Comparison of ENCODE assay signal across 9 cellular contexts in the genomic region with DNA sequence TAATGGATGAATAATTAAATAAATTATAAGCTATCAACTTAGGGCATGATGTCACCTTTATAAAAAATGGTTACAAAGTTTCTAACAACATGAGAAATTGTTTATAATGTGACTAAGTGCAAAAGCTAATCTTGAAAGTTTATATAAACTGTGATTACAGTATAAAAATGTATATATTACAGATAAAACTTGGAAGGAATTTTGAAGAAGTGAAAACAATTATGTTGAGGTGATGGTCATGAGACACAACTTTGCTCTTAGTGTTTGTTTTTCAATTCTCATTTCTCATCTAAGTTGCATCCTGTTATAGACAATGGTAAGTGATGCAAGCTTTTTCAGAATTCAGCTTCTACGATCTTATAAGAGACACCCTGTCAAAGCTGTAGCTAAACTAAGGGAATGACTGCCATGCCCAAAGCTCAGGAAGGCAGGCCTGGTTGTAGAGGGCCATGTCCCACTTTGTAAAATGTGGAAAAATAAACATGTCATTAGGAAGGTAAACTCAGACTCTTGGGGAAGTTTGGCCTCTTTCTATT. TPM values are rescaled to one million over a fixed set of nuclear protein-coding genes. Genes with fewer than 3 reads are reported as not detected.
DNase-seq lines count a peak whose midpoint lies in the region; ATAC-seq, FAIRE-seq and TF ChIP-seq lines count a peak whose summit lies in the region.
"Had no signal": no experiment of that assay in that cellular context is flagged by ENCODE, and none has a peak within 500 bp of the region (broad histone marks: within the 10 kb centered on the region; RNA-seq: fewer than 3 reads in every experiment).

No MANE protein-coding gene starts in this region.

- DNase-seq in GM19239 (ENCODE audit: insufficient read length, low spot score) (no peak), spleen (no peak), activated gamma-delta T cell (lab: John Stamatoyannopoulos, UW) (no peak), gastrocnemius medialis (no peak), foreskin melanocyte (no peak)
- DNase-seq: nucleus accumbens had no signal

- no peaks in the 10 kb centered on the region for H3K27me3 ChIP-seq in spleen (replicated peaks in 1 of 7)
- no peaks in the 10 kb centered on the region for H3K27me3 ChIP-seq in gastrocnemius medialis

- ATAC-seq in HG02678 (IDR thresholded peaks at IDR 0.05; ENCODE audit: unreplicated experiment): peak; percentile 70
- peak; percentile 68 for ATAC-seq in HG03575 (IDR thresholded peaks at IDR 0.05; ENCODE audit: extremely low read depth, insufficient number of reproducible peaks, low FRiP score, unreplicated experiment)
- ATAC-seq in gastrocnemius medialis: no peak
- no peak for ATAC-seq in HG03139 (IDR thresholded peaks at IDR 0.05; ENCODE audit: unreplicated experiment)

- intact Hi-C loops in spleen (cut with DNase I; ENCODE audit: low total_unique reads): no loop called here
- intact Hi-C loops in gastrocnemius medialis (cut with DNase I; ENCODE audit: low total_unique reads): no loop called here

- TF ChIP-seq CTCF in spleen (IDR thresholded peaks at IDR 0.05 in 8 of 11, conservative IDR thresholded peaks at IDR 0.05 in 3 of 11) (no peak), gastrocnemius medialis (IDR thresholded peaks at IDR 0.05 in 4 of 5, conservative IDR thresholded peaks at IDR 0.05 in 1 of 5) (no peak)

- WGBS in spleen, 5 donors: 26 to 45% (median 33%) methylated on average over 1 of the region's 1 CpG

- no peak overlapping the region for H3K4me3 ChIP-seq in spleen
- H3K4me3 ChIP-seq in gastrocnemius medialis: no peak overlapping the region

- H3K9me3 ChIP-seq in spleen (peaks cover 0 to 14% (median 6%) of the 10 kb centered on the region in 8 donors), gastrocnemius medialis (no peaks in the 10 kb centered on the region)

- H3K36me3 ChIP-seq in spleen (no peaks in the 10 kb centered on the region), gastrocnemius medialis (no peaks in the 10 kb centered on the region)

- peak; percentile 95 for FAIRE-seq in GM19239 (lab: Jason Lieb, UNC)

- TF ChIP-seq POLR2A in spleen (IDR thresholded peaks at IDR 0.05) (no peak), gastrocnemius medialis (IDR thresholded peaks at IDR 0.05) (no peak)

- in situ Hi-C loops in gastrocnemius medialis (cut with MboI; ENCODE audit: low sequenced_read_pairs in 4 of 4): no loop called here

- H3K27ac ChIP-seq in spleen (peak overlapping the region in 6 of 8 donors; percentile 35 to 58 (median 53)), gastrocnemius medialis (no peak overlapping the region)

- H3K4me1 ChIP-seq in spleen: peaks cover 0 to 27% (median 5%) of the 10 kb centered on the region in 6 donors
- H3K4me1 ChIP-seq in gastrocnemius medialis: no peaks in the 10 kb centered on the region

RNA-seq across cellular contexts. Expression of a gene that starts 23.9 kb away (rescaled TPM):
- total RNA-seq in spleen (10 to 100 TPM in 2 of 7 donors, 1 to 10 TPM in 5; 3.7 to 10.6 (median 5.2) TPM), gastrocnemius medialis (not detected)
- polyA plus RNA-seq in spleen: 1 to 10 TPM in 2 of 3 donors, under 1 TPM in 1; 0.83 to 1.3 (median 1.1) TPM

Comparison
In these comparisons a context has a peak if more than half of its experiments do, and no peak if none do; other contexts are left out.
1. ATAC-seq: peak in HG02678 (single experiment) and HG03575 (single experiment); none in gastrocnemius medialis (0 of 2) and HG03139 (single experiment).
2. H3K27ac ChIP-seq: peak in spleen (6 of 8); none in gastrocnemius medialis (0 of 4).
3. RNA of a gene that starts 23.9 kb away (total RNA-seq): 3.7 to 10.6 TPM in spleen; not detected in gastrocnemius medialis; every median in the first group is over 4 times any median in the second.